ENCODE assay signal across 1 cellular context in the genomic region with DNA sequence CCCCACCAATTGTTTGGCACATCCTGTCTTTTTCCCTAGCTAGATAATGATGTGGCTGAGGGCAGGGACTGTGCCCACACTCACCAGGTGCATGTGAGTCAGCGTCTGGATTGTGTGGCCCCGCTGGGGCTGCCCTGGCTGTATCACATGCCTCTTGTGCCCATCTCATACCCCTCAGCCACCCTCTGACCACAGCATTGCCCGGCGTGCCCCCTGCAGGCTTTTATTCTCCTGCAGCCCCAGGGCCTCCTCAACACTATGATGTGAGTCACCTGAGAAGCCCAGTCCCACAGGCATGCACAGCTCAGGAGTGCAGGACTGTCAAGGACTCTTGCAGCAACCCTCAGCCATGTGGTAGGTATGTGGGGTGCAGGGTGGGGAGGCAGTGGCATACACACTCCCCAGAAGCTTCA.
TF ChIP-seq lines count a peak whose summit lies in the region.

No MANE protein-coding gene starts in this region.

TF ChIP-seq in H1, 55 proteins besides CTCF, POLR2A, EP300 and RAD21:
- TF ChIP-seq RXRA (IDR thresholded peaks at IDR 0.05; ENCODE audit: insufficient read depth, low read depth, low read length) (no peak), TEAD4 (IDR thresholded peaks at IDR 0.05; ENCODE audit: low read depth, low read length) (0 out of 2 replicates have a peak, but pooled peaks have one; percentile 8)
